ENCODE assay signal across 16 cellular contexts in the genomic region with DNA sequence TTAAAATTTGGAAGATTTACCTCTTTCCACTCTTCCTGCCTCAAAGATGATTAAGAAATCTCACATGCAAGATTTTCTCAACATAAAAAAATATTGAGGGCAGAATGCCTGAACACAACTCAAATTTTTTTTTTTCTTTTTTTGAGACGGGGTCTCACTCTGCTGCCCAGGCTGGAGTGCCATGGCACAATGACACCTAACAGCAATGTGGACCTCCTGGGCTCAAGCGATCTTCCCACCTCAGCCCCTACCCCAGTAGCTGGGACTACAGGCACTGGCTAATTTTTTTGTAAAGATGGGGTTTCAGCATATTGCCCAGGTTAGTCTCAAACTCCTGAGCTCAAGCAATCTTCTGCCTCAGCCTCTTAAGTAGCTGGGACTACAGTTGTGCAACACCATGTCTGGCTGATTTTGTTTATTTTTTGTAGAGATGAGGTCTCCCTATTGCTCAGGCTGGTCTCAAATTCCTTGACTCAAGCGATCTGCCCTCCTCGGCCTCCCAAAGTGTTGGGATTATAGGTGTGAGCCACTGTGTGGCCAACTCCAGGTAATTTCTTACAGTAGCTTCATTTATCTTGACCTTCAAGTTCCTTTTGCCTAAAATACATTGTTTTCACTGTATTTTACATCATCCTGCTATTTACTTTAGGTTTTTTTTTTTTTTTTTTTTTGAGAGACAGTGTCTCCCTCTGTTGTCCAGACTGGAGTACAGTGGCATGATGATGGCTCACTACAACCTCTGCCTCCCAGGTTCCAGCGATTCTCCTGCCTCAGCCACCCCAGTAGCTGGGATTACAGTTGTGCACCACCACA. TPM values are rescaled to one million over a fixed set of nuclear protein-coding genes. Genes with fewer than 3 reads are reported as not detected.
DNase-seq lines count a peak whose midpoint lies in the region; ATAC-seq and TF ChIP-seq lines count a peak whose summit lies in the region.
"Had no signal": no experiment of that assay in that cellular context is flagged by ENCODE, and none has a peak within 500 bp of the region (broad histone marks: within the 10 kb centered on the region; RNA-seq: fewer than 3 reads in every experiment).

No MANE protein-coding gene starts in this region.

- TF ChIP-seq CTCF in LNCaP clone FGC (IDR thresholded peaks at IDR 0.05; ENCODE audit: control insufficient read depth, extremely low read depth, insufficient read depth) (peak; percentile 7; the same call in 1 of the 2 replicates), cardiac fibroblast (IDR thresholded peaks at IDR 0.05; ENCODE audit: low read depth, low read length) (peak; percentile 33), neural progenitor cell (IDR thresholded peaks at IDR 0.05) (peak; percentile 5)

- no peak overlapping the region for H2AFZ ChIP-seq in neural progenitor cell (replicated peaks)

- H3K4me3 Mint-ChIP-seq in neural progenitor cell = no peak overlapping the region
- H3K4me3 Mint-ChIP-seq: activated CD8-positive, alpha-beta memory T cell treated with anti-CD3 and anti-CD28 coated beads, Interleukin-2, amount 10 ng/mL, durations not matched to agents 7 days and 5 days; brain had no signal

- H3K79me2 ChIP-seq in neural progenitor cell (ENCODE audit: low read depth) = peaks cover 100% of the 10 kb centered on the region

- H4K20me1 ChIP-seq in neural progenitor cell (ENCODE audit: low read depth) = peaks cover 98% of the 10 kb centered on the region

- peaks cover 7% of the 10 kb centered on the region for H3K4me1 Mint-ChIP-seq in neural progenitor cell

- peaks cover 72% of the 10 kb centered on the region for H3F3A ChIP-seq in neural progenitor cell (ENCODE audit: low read depth)

- no peak overlapping the region for H3K27ac ChIP-seq in neural progenitor cell
- H3K27ac ChIP-seq: gastrocnemius medialis, tibial artery had no signal

- H3K27ac Mint-ChIP-seq in neural progenitor cell = no peak overlapping the region
- H3K27ac Mint-ChIP-seq: activated CD8-positive, alpha-beta memory T cell treated with anti-CD3 and anti-CD28 coated beads, Interleukin-2, amount 10 ng/mL, durations not matched to agents 7 days and 5 days had no signal

- no peak overlapping the region for H3K9ac ChIP-seq in neural progenitor cell

- no peaks in the 10 kb centered on the region for H3K9me3 ChIP-seq in neural progenitor cell (ENCODE audit: low read depth)
- H3K9me3 ChIP-seq: gastrocnemius medialis, HAP-1, tibial artery had no signal

- no peak overlapping the region for H3K4me3 ChIP-seq in LNCaP clone FGC (ENCODE audit: low read depth, low read length)
- no peak overlapping the region for H3K4me3 ChIP-seq in cardiac fibroblast (replicated peaks in 1 of 2; ENCODE audit: low read depth in 2 of 2, low read length in 2 of 2)
- H3K4me3 ChIP-seq in neural progenitor cell = no peak overlapping the region
- H3K4me3 ChIP-seq: gastrocnemius medialis, HAP-1, lung, tibial artery had no signal

- H3K36me3 Mint-ChIP-seq in neural progenitor cell = peaks cover 44% of the 10 kb centered on the region

- peaks cover 13% of the 10 kb centered on the region for H3K4me1 ChIP-seq in neural progenitor cell

- DNase-seq in EH (ENCODE audit: low read depth) (peak; percentile 84), LNCaP clone FGC (ENCODE audit: low read depth) (no peak), cardiac fibroblast (ENCODE audit: low read depth in 2 of 2) (peak; percentile 47 to 81), neural progenitor cell (ENCODE audit: low spot score) (no peak)
- DNase-seq: activated CD8-positive, alpha-beta memory T cell treated with anti-CD3 and anti-CD28 coated beads, Interleukin-2, amount 10 ng/mL, durations not matched to agents 7 days and 5 days; gastrocnemius medialis; GDM1; NCI-H1417 treated with DMSO at 0.1 percent for 48 hours; T-helper 1 cell; tibial artery had no signal

- H3K27me3 Mint-ChIP-seq in neural progenitor cell (ENCODE audit: insufficient read depth, low read depth) = no peaks in the 10 kb centered on the region
- H3K27me3 Mint-ChIP-seq: activated CD8-positive, alpha-beta memory T cell treated with anti-CD3 and anti-CD28 coated beads, Interleukin-2, amount 10 ng/mL, durations not matched to agents 7 days and 5 days; brain had no signal

- no peaks in the 10 kb centered on the region for H3K27me3 ChIP-seq in neural progenitor cell
- H3K27me3 ChIP-seq: gastrocnemius medialis, tibial artery had no signal

- peaks cover 6% of the 10 kb centered on the region for H3K36me3 ChIP-seq in neural progenitor cell

- H3K4me2 ChIP-seq in neural progenitor cell = no peak overlapping the region

- ATAC-seq in HG03565 (IDR thresholded peaks at IDR 0.05; ENCODE audit: unreplicated experiment) (no peak), GM21526 (IDR thresholded peaks at IDR 0.05; ENCODE audit: low FRiP score, unreplicated experiment) (no peak), GM19467 (IDR thresholded peaks at IDR 0.05; ENCODE audit: unreplicated experiment) (no peak)
- ATAC-seq: activated CD8-positive, alpha-beta memory T cell treated with anti-CD3 and anti-CD28 coated beads, Interleukin-2, amount 10 ng/mL, durations not matched to agents 7 days and 5 days; gastrocnemius medialis had no signal

- H3K9me3 Mint-ChIP-seq in neural progenitor cell = peaks cover 2% of the 10 kb centered on the region
- H3K9me3 Mint-ChIP-seq: brain had no signal

RNA-seq across cellular contexts. Expression of a gene that starts 10.4 kb away (rescaled TPM):
- total RNA-seq in neural progenitor cell (ENCODE audit: low replicate concordance) = 449 and 700 TPM in 2 replicates

RNA-seq across cellular contexts. Expression of a gene that starts 35.7 kb away (rescaled TPM):
- total RNA-seq in neural progenitor cell (ENCODE audit: low replicate concordance) = 3.8 and 6.0 TPM in 2 replicates

RNA-seq across cellular contexts. Expression of a gene that starts 59.2 kb away (rescaled TPM):
- total RNA-seq in neural progenitor cell (ENCODE audit: low replicate concordance) = 5.1 and 8.9 TPM in 2 replicates
- total RNA-seq: activated CD8-positive, alpha-beta memory T cell treated with anti-CD3 and anti-CD28 coated beads, Interleukin-2, amount 10 ng/mL, durations not matched to agents 7 days and 5 days had no signal

Comparison
In these comparisons a context has a peak if more than half of its experiments do, and no peak if none do; other contexts are left out.
1. DNase-seq: peak in EH (single experiment) and cardiac fibroblast (2 of 2); none in LNCaP clone FGC (single experiment) and neural progenitor cell (single experiment).
2. Peak in every context shown above with its lines, with median percentiles within 50 percentile points of each other: CTCF ChIP-seq.